ENCODE assay signal across 8 cellular contexts in the genomic region with DNA sequence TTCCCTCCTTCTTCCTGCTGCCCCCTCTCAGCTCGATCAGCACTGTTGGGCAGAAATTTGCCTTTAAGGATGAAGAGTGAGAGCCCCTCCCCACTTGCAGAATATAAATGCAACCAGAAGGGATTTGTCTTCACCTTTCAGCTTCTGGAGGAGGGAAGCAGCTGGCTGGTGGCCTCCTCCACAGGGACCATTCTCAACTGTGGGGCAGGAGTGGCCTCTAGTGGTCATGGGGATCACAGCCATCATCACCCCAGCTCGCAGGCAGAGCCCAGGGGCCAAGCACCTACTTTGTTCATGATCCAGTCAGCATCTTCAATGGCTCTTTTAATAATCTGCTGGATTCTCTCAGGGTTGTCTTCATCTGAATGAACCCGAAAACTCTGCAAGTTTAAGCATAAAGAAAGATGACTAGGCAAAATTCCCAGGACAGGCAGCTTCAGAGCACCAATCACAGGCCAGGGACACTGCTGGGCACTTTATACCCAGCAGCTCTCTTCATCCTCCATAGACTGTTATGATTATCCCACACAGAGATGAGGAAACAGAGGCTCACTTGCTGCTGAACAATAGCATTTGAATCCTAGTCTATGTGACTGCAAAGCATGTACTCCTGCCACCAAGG. TPM values are rescaled to one million over a fixed set of nuclear protein-coding genes. Genes with fewer than 3 reads are reported as not detected.
DNase-seq lines count a peak whose midpoint lies in the region; ATAC-seq and TF ChIP-seq lines count a peak whose summit lies in the region.

No MANE protein-coding gene starts in this region.

- no peak overlapping the region for H3K4me3 ChIP-seq in AG10803 (ENCODE audit: low read length)
- no peak overlapping the region for H3K4me3 ChIP-seq in adipocyte (ENCODE audit: low read length)
- H3K4me3 ChIP-seq in heart right ventricle, result no peak overlapping the region

- H3K4me1 ChIP-seq in adipocyte (ENCODE audit: control insufficient read depth, insufficient read depth, low read length), result no peaks in the 10 kb centered on the region
- H3K4me1 ChIP-seq in heart right ventricle, result peaks cover 0 to 21% (median 4%) of the 10 kb centered on the region in 9 donors

- H3K36me3 ChIP-seq in adipocyte (ENCODE audit: control insufficient read depth, insufficient read depth, low read length, severe bottlenecking), result no peaks in the 10 kb centered on the region
- peaks cover 0 to 18% (median 0%) of the 10 kb centered on the region in 9 donors for H3K36me3 ChIP-seq in heart right ventricle

- no peak overlapping the region for H3K27ac ChIP-seq in heart right ventricle

- H3K9me3 ChIP-seq in adipocyte (ENCODE audit: control insufficient read depth, low read length) (no peaks in the 10 kb centered on the region), heart right ventricle (no peaks in the 10 kb centered on the region)

- H3K27me3 ChIP-seq in adipocyte (replicated peaks; ENCODE audit: control insufficient read depth, insufficient read depth, low read length) (no peaks in the 10 kb centered on the region), heart right ventricle (no peaks in the 10 kb centered on the region)

- H3K9ac ChIP-seq in adipocyte (ENCODE audit: low read length), result no peak overlapping the region

- DNase-seq in AG10803 (ENCODE audit: low read depth) (peak; percentile 51), MV-4-11 (lab: John Stamatoyannopoulos, UW) (peak; percentile 43), T-helper 1 cell (peak; percentile 19 to 68 (median 49)), adipocyte (ENCODE audit: low read depth) (peak; percentile 79), heart right ventricle (peak; percentile 71 to 80), retina (peak; percentile 78), OCI-M2 (lab: John Stamatoyannopoulos, UW; ENCODE audit: unreplicated experiment) (no peak)

- TF ChIP-seq CTCF in AG10803 (conservative IDR thresholded peaks at IDR 0.05; ENCODE audit: low read length) (peak; percentile 89), heart right ventricle (IDR thresholded peaks at IDR 0.05) (peak; percentile 67 to 91 (median 87))

- ATAC-seq in GM19025 (IDR thresholded peaks at IDR 0.05; ENCODE audit: low read depth, unreplicated experiment) (peak; percentile 51), heart right ventricle (peak; percentile 86 to 95 (median 92))

- intact Hi-C loops in heart right ventricle (cut with DNase I), result loop anchor here (1.0 to 10.0 kb wide), 13 partner anchors 38 to 275 kb away; no protein-coding TSS in a partner anchor

- 21 to 22% methylated on average over 3 of the region's 3 CpGs for WGBS in heart right ventricle, 2 donors

RNA-seq across cellular contexts. Expression of gene LYRM9, which starts 13.1 kb away (rescaled TPM):
- 10 to 100 TPM in 5 of 10 donors, 1 to 10 TPM in 5; 8.7 to 13.3 (median 9.8) TPM for total RNA-seq in heart right ventricle
- polyA plus RNA-seq in heart right ventricle, result 1 to 10 TPM; 4.1 to 9.1 TPM
